22 cellular contexts compared by ENCODE assay signal in the genomic region with DNA sequence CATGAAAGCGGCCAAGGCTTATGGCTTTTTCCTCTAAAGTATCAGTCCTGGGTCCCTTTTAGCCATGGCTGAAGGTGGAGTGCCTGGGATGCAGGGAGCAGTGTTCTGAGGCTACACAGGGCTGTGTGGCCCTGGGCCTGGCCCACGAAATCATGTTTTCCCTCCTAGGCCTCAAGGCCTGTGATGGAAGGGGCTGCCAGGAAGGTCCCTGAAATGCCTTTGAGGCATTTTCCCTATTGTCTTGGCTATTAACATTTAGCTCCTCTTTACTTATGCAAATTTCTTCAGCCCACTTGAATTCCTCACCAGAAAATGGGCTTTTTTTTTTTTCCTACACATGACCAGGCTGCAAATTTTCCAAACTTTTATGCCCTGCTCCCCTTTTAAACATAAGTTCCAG.
"Had no signal": no experiment of that assay in that cellular context is flagged by ENCODE, and none has a peak within 500 bp of the region (broad histone marks: within the 10 kb centered on the region; RNA-seq: fewer than 3 reads in every experiment).

No MANE protein-coding gene starts in this region.

- H3K27me3 ChIP-seq: brain microvascular endothelial cell had no signal

- H3K36me3 Mint-ChIP-seq: activated naive CD4-positive, alpha-beta T cell treated with anti-CD3 and anti-CD28 coated beads, Interleukin-2, amount 50 U/mL, for 24 hours; activated naive CD8-positive, alpha-beta T cell treated with anti-CD3 and anti-CD28 coated beads for 36 hours had no signal

- H3K27me3 Mint-ChIP-seq: activated CD8-positive, alpha-beta T cell treated with anti-CD3 and anti-CD28 coated beads for 36 hours; activated naive CD4-positive, alpha-beta T cell treated with anti-CD3 and anti-CD28 coated beads, Interleukin-2, amount 50 U/mL, for 24 hours; activated naive CD8-positive, alpha-beta T cell treated with anti-CD3 and anti-CD28 coated beads for 36 hours; activated naive CD8-positive, alpha-beta T cell treated with anti-CD3 and anti-CD28 coated beads, Interleukin-2, amount 50 U/mL, for 24 hours; central memory CD8-positive, alpha-beta T cell; dendritic cell treated with granulocyte-macrophage colony-stimulating factor and Interleukin-4, amounts not matched to agents 40 ng/mL and 50 ng/mL, for 4 days; effector memory CD8-positive, alpha-beta T cell had no signal

- H3K4me1 Mint-ChIP-seq: activated naive CD4-positive, alpha-beta T cell treated with anti-CD3 and anti-CD28 coated beads, Interleukin-2, amount 50 U/mL, for 24 hours; activated naive CD8-positive, alpha-beta T cell treated with anti-CD3 and anti-CD28 coated beads for 36 hours; activated naive CD8-positive, alpha-beta T cell treated with anti-CD3 and anti-CD28 coated beads, Interleukin-2, amount 50 U/mL, for 24 hours; central memory CD8-positive, alpha-beta T cell had no signal

- H3K27ac Mint-ChIP-seq: activated CD8-positive, alpha-beta T cell treated with anti-CD3 and anti-CD28 coated beads for 36 hours; activated naive CD4-positive, alpha-beta T cell treated with anti-CD3 and anti-CD28 coated beads for 36 hours; activated naive CD4-positive, alpha-beta T cell treated with anti-CD3 and anti-CD28 coated beads, Interleukin-2, amount 50 U/mL, for 24 hours; activated naive CD8-positive, alpha-beta T cell treated with anti-CD3 and anti-CD28 coated beads for 36 hours; activated naive CD8-positive, alpha-beta T cell treated with anti-CD3 and anti-CD28 coated beads, Interleukin-2, amount 50 U/mL, for 24 hours; activated T-helper 1 cell treated with anti-CD3 and anti-CD28 coated beads, Interleukin-12 subunit alpha, Interleukin-12 subunit beta, Interleukin-2, Interleukin-4 antibody, amounts not matched to agents 30 ng/mL and 10 ng/mL and 1 ng/mL, durations not matched to agents 14 hours and 24 hours and 36 hours; activated T-helper 2 cell treated with anti-CD3 and anti-CD28 coated beads, Interferon-gamma antibody, Interleukin-2, Interleukin-4, amounts not matched to agents 10 μg/mL and 5 μg/mL and 100 μg/mL, durations not matched to agents 14 hours and 24 hours and 36 hours; dendritic cell treated with granulocyte-macrophage colony-stimulating factor and Interleukin-4, amounts not matched to agents 40 ng/mL and 50 ng/mL, for 4 days; effector memory CD8-positive, alpha-beta T cell had no signal

- H3K27ac ChIP-seq: brain microvascular endothelial cell, coronary artery, dorsolateral prefrontal cortex had no signal

- DNase-seq: activated CD4-positive, alpha-beta T cell treated with anti-CD3 and anti-CD28 coated beads for 48 hours; activated CD4-positive, alpha-beta T cell treated with anti-CD3 and anti-CD28 coated beads, Interleukin-2, amount 50 U/mL, for 1 hour; activated CD4-positive, alpha-beta T cell treated with anti-CD3 and anti-CD28 coated beads, Interleukin-2, amount 50 U/mL, for 48 hours; activated CD8-positive, alpha-beta memory T cell treated with anti-CD3 and anti-CD28 coated beads for 24 hours; activated CD8-positive, alpha-beta T cell treated with anti-CD3 and anti-CD28 coated beads for 36 hours; activated effector memory CD4-positive, alpha-beta T cell treated with anti-CD3 and anti-CD28 coated beads, Interleukin-2, amount 50 U/mL, for 16 hours; activated naive CD4-positive, alpha-beta T cell treated with anti-CD3 and anti-CD28 coated beads for 36 hours; activated naive CD8-positive, alpha-beta T cell treated with anti-CD3 and anti-CD28 coated beads for 36 hours; activated naive CD8-positive, alpha-beta T cell treated with anti-CD3 and anti-CD28 coated beads, Interleukin-2, amount 50 U/mL, for 24 hours; activated T-cell treated with anti-CD3 and anti-CD28 coated beads, Interleukin-2, amount 50 U/mL, for 48 hours; brain microvascular endothelial cell; dorsolateral prefrontal cortex; effector memory CD8-positive, alpha-beta T cell; foreskin fibroblast; head of caudate nucleus; T-helper 2 cell had no signal

- ATAC-seq: activated CD8-positive, alpha-beta T cell treated with anti-CD3 and anti-CD28 coated beads for 36 hours; activated naive CD8-positive, alpha-beta T cell treated with anti-CD3 and anti-CD28 coated beads, Interleukin-2, amount 50 U/mL, for 24 hours; effector memory CD8-positive, alpha-beta T cell had no signal

- H3K36me3 ChIP-seq: brain microvascular endothelial cell had no signal

- H3K4me3 ChIP-seq: coronary artery, dorsolateral prefrontal cortex had no signal

- H3K9me3 Mint-ChIP-seq: activated CD8-positive, alpha-beta T cell treated with anti-CD3 and anti-CD28 coated beads for 36 hours; activated naive CD4-positive, alpha-beta T cell treated with anti-CD3 and anti-CD28 coated beads, Interleukin-2, amount 50 U/mL, for 24 hours; dendritic cell treated with granulocyte-macrophage colony-stimulating factor and Interleukin-4, amounts not matched to agents 40 ng/mL and 50 ng/mL, for 4 days; effector memory CD8-positive, alpha-beta T cell had no signal

- H3K4me3 Mint-ChIP-seq: activated CD8-positive, alpha-beta T cell treated with anti-CD3 and anti-CD28 coated beads for 36 hours; activated naive CD4-positive, alpha-beta T cell treated with anti-CD3 and anti-CD28 coated beads for 36 hours; activated naive CD4-positive, alpha-beta T cell treated with anti-CD3 and anti-CD28 coated beads, Interleukin-2, amount 50 U/mL, for 24 hours; activated naive CD8-positive, alpha-beta T cell treated with anti-CD3 and anti-CD28 coated beads for 36 hours; activated naive CD8-positive, alpha-beta T cell treated with anti-CD3 and anti-CD28 coated beads, Interleukin-2, amount 50 U/mL, for 24 hours; activated T-helper 1 cell treated with anti-CD3 and anti-CD28 coated beads, Interleukin-12 subunit alpha, Interleukin-12 subunit beta, Interleukin-2, Interleukin-4 antibody, amounts not matched to agents 30 ng/mL and 10 ng/mL and 1 ng/mL, durations not matched to agents 14 hours and 24 hours and 36 hours; central memory CD8-positive, alpha-beta T cell; dendritic cell treated with granulocyte-macrophage colony-stimulating factor and Interleukin-4, amounts not matched to agents 40 ng/mL and 50 ng/mL, for 4 days; effector memory CD8-positive, alpha-beta T cell had no signal
